ENCODE assay signal across 8 cellular contexts in genomic region chr21:30340714-30341573, GRCh38. TPM values are rescaled to one million over a fixed set of nuclear protein-coding genes. Genes with fewer than 3 reads are reported as not detected.
DNase-seq lines count a peak whose midpoint lies in the region; ATAC-seq and TF ChIP-seq lines count a peak whose summit lies in the region.

No MANE protein-coding gene starts in this region.

- H3K4me3 ChIP-seq in LNCaP clone FGC (ENCODE audit: low read depth, low read length) (no peak overlapping the region), fibroblast of villous mesenchyme (ENCODE audit: low read depth, low read length) (no peak overlapping the region), retinal pigment epithelial cell (ENCODE audit: low read length) (no peak overlapping the region)

- ATAC-seq in GM21515 (IDR thresholded peaks at IDR 0.05; ENCODE audit: unreplicated experiment) (no peak), HG03025 (IDR thresholded peaks at IDR 0.05; ENCODE audit: low FRiP score, unreplicated experiment) (no peak)

- TF ChIP-seq CTCF in LNCaP clone FGC (IDR thresholded peaks at IDR 0.05; ENCODE audit: control insufficient read depth, extremely low read depth, insufficient read depth) (peak; percentile 78), fibroblast of villous mesenchyme (IDR thresholded peaks at IDR 0.05; ENCODE audit: insufficient read depth, low read depth, low read length) (peak; percentile 61), retinal pigment epithelial cell (conservative IDR thresholded peaks at IDR 0.05; ENCODE audit: low read depth, low read length) (peak; percentile 80)

- DNase-seq in activated T-cell treated with anti-CD3 and anti-CD28 coated beads for 1 hour (ENCODE audit: low read depth) (peak; percentile 7), activated T-cell treated with anti-CD3 and anti-CD28 coated beads for 4 hours (no peak), LNCaP clone FGC (ENCODE audit: low read depth) (peak; percentile 81), UCSD-AML1 (lab: John Stamatoyannopoulos, UW; ENCODE audit: unreplicated experiment) (peak; percentile 5), fibroblast of villous mesenchyme (ENCODE audit: low read depth) (peak; percentile 3), retinal pigment epithelial cell (ENCODE audit: low read depth) (no peak)

RNA-seq across cellular contexts. Expression of gene KRTAP27-1, which starts 3.5 kb away (rescaled TPM):
- total RNA-seq in fibroblast of villous mesenchyme, result not detected in 2 replicates

RNA-seq across cellular contexts. Expression of gene KRTAP23-1, which starts 7.5 kb away (rescaled TPM):
- total RNA-seq in fibroblast of villous mesenchyme, result not detected in 2 replicates

RNA-seq across cellular contexts. Expression of gene KRTAP26-1, which starts 20.8 kb away (rescaled TPM):
- total RNA-seq in fibroblast of villous mesenchyme, result not detected in 2 replicates

RNA-seq across cellular contexts. Expression of gene KRTAP13-2, which starts 31.1 kb away (rescaled TPM):
- not detected in 2 replicates for total RNA-seq in fibroblast of villous mesenchyme

RNA-seq across cellular contexts. Expression of gene KRTAP25-1, which starts 51.6 kb away (rescaled TPM):
- not detected in 2 replicates for total RNA-seq in fibroblast of villous mesenchyme

Comparison
In these comparisons a context has a peak if more than half of its experiments do, and no peak if none do; other contexts are left out.
1. DNase-seq: peak in activated T-cell treated with anti-CD3 and anti-CD28 coated beads for 1 hour (single experiment), LNCaP clone FGC (single experiment), UCSD-AML1 (single experiment) and fibroblast of villous mesenchyme (single experiment); none in activated T-cell treated with anti-CD3 and anti-CD28 coated beads for 4 hours (single experiment) and retinal pigment epithelial cell (single experiment).
2. Peak in every context shown above with its lines, with median percentiles within 50 percentile points of each other: CTCF ChIP-seq.